Comparison of ENCODE assay signal across 21 cellular contexts in genomic region chr1:116534014-116534739, GRCh38.
"Had no signal": no experiment of that assay in that cellular context is flagged by ENCODE, and none has a peak within 500 bp of the region (broad histone marks: within the 10 kb centered on the region; RNA-seq: fewer than 3 reads in every experiment).

No MANE protein-coding gene starts in this region.

- DNase-seq: effector memory CD4-positive, alpha-beta T cell; gastrocnemius medialis; glutamatergic neuron; immature natural killer cell; left ventricle myocardium inferior; lower lobe of right lung; natural killer cell; nucleus accumbens; ovary; right cardiac atrium; stimulated activated CD4-positive, alpha-beta T cell treated with anti-CD3 and anti-CD28 coated beads, Interleukin-4, amount 100 ng/mL, for 1 hour; stimulated activated CD8-positive, alpha-beta memory T cell treated with anti-CD3 and anti-CD28 coated beads, Interleukin-4, amount 100 ng/mL, for 48 hours had no signal

- ATAC-seq: gastrocnemius medialis; lower lobe of right lung; natural killer cell; right cardiac atrium; stimulated activated effector memory CD8-positive, alpha-beta T cell treated with anti-CD3 and anti-CD28 coated beads, Interleukin-12 subunit alpha, Interleukin-12 subunit beta, amount 100 ng/mL, for 72 hours had no signal

- H3K4me1 ChIP-seq: esophagus muscularis mucosa, gastrocnemius medialis, lower lobe of right lung had no signal

- FAIRE-seq: endometrium, keratinocyte had no signal

- H3K36me3 ChIP-seq: ovary had no signal

- H3K4me3 ChIP-seq: esophagus muscularis mucosa, gastrocnemius medialis, left ventricle myocardium inferior, lower lobe of right lung, ovary, tibial nerve had no signal

- H3K27me3 Mint-ChIP-seq: memory B cell; stimulated activated naive CD8-positive, alpha-beta T cell treated with anti-CD3 and anti-CD28 coated beads, Interleukin-15, Interleukin-2, amounts not matched to agents 100 ng/mL and 50 ng/mL, for 24 hours had no signal

- H3K4me3 Mint-ChIP-seq: immature natural killer cell; memory B cell; mesothelial cell of epicardium; natural killer cell; neural crest cell; stimulated activated effector memory CD8-positive, alpha-beta T cell treated with anti-CD3 and anti-CD28 coated beads, Interleukin-12 subunit alpha, Interleukin-12 subunit beta, amount 100 ng/mL, for 72 hours; stimulated activated naive CD8-positive, alpha-beta T cell treated with anti-CD3 and anti-CD28 coated beads, Interleukin-15, Interleukin-2, amounts not matched to agents 100 ng/mL and 50 ng/mL, for 24 hours had no signal

- H3K27ac Mint-ChIP-seq: memory B cell; mesothelial cell of epicardium; stimulated activated effector memory CD8-positive, alpha-beta T cell treated with anti-CD3 and anti-CD28 coated beads, Interleukin-12 subunit alpha, Interleukin-12 subunit beta, amount 100 ng/mL, for 72 hours; stimulated activated naive CD8-positive, alpha-beta T cell treated with anti-CD3 and anti-CD28 coated beads, Interleukin-15, Interleukin-2, amounts not matched to agents 100 ng/mL and 50 ng/mL, for 24 hours had no signal

- H3K9me3 Mint-ChIP-seq: immature natural killer cell, memory B cell, natural killer cell had no signal

- H3K27ac ChIP-seq: esophagus muscularis mucosa, gastrocnemius medialis, left ventricle myocardium inferior, lower lobe of right lung, ovary, tibial nerve had no signal

- H3K27me3 ChIP-seq: esophagus muscularis mucosa, gastrocnemius medialis, ovary, tibial nerve had no signal

- H3K9me3 ChIP-seq: esophagus muscularis mucosa, gastrocnemius medialis, left ventricle myocardium inferior, lower lobe of right lung, ovary, tibial nerve had no signal

- H3K4me1 Mint-ChIP-seq: mesothelial cell of epicardium, neural crest cell had no signal
